In genomic region chr5:43066799-43067741, GRCh38 we compare ENCODE assay signal across 8 cellular contexts. TPM values are rescaled to one million over a fixed set of nuclear protein-coding genes. Genes with fewer than 3 reads are reported as not detected.
DNase-seq lines count a peak whose midpoint lies in the region; ATAC-seq, FAIRE-seq and TF ChIP-seq lines count a peak whose summit lies in the region.

No MANE protein-coding gene starts in this region.

- H3K27ac ChIP-seq in astrocyte (ENCODE audit: low read depth, low read length), result peak overlapping the region; percentile 97
- H3K27ac ChIP-seq in hepatocyte, result peak overlapping the region; percentile 100

- DNase-seq in GM12892 (ENCODE audit: insufficient read length) (peak; percentile 26), NCI-H1694 treated with DMSO at 0.1 percent for 48 hours (lab: John Stamatoyannopoulos, UW) (peak; percentile 93), T-helper 2 cell (peak; percentile 64 to 95 (median 81)), astrocyte (ENCODE audit: low read depth) (peak; percentile 88), hepatocyte (ENCODE audit: low spot score) (peak; percentile 91), retinal pigment epithelial cell (ENCODE audit: low read depth) (peak; percentile 78), KG1 (lab: John Stamatoyannopoulos, UW) (no peak)

- H3K4me3 ChIP-seq in astrocyte (ENCODE audit: insufficient read depth, low read depth, low read length) (peak overlapping the region; percentile 79), hepatocyte (peak overlapping the region; percentile 94), retinal pigment epithelial cell (ENCODE audit: low read length) (peak overlapping the region; percentile 68)

- H3K79me2 ChIP-seq in astrocyte (ENCODE audit: insufficient read depth, low read length) (peaks cover 80% of the 10 kb centered on the region), hepatocyte (peaks cover 61% of the 10 kb centered on the region)

- H3K4me1 Mint-ChIP-seq in astrocyte (ENCODE audit: low read depth, unreplicated experiment), result peaks cover 19% of the 10 kb centered on the region

- H3K4me3 Mint-ChIP-seq in astrocyte (ENCODE audit: unreplicated experiment), result peak overlapping the region; percentile 97

- TF ChIP-seq POLR2A in GM12892 (IDR thresholded peaks at IDR 0.05; ENCODE audit: low read depth, low read length), result peak; percentile 55; the same call in 1 of the 2 replicates

- H3K36me3 ChIP-seq in astrocyte (ENCODE audit: insufficient read depth, low read length) (peaks cover 12% of the 10 kb centered on the region), hepatocyte (replicated peaks; ENCODE audit: insufficient read depth, low read depth) (no peaks in the 10 kb centered on the region)

- peak; percentile 48 for ATAC-seq in HG02840 (IDR thresholded peaks at IDR 0.05; ENCODE audit: low FRiP score, unreplicated experiment)

- H3K9me3 ChIP-seq in astrocyte (ENCODE audit: insufficient read depth, low read depth, low read length) (no peaks in the 10 kb centered on the region), hepatocyte (ENCODE audit: low read depth) (no peaks in the 10 kb centered on the region)

- H3K4me1 ChIP-seq in astrocyte (ENCODE audit: insufficient read depth, low read length) (peaks cover 19% of the 10 kb centered on the region), hepatocyte (ENCODE audit: insufficient read depth) (peaks cover 17% of the 10 kb centered on the region)

- peak overlapping the region; percentile 98 for H3K27ac Mint-ChIP-seq in astrocyte (ENCODE audit: unreplicated experiment)

- FAIRE-seq in GM12892 (lab: Jason Lieb, UNC) (peak; percentile 80), astrocyte (lab: Jason Lieb, UNC) (no peak)

- no peaks in the 10 kb centered on the region for H3K27me3 Mint-ChIP-seq in astrocyte (ENCODE audit: low read depth, unreplicated experiment)

- peaks cover 10% of the 10 kb centered on the region for H3K36me3 Mint-ChIP-seq in astrocyte (ENCODE audit: low read depth, unreplicated experiment)

- peak overlapping the region; percentile 85 for H2AFZ ChIP-seq in astrocyte (ENCODE audit: low read depth, low read length)
- H2AFZ ChIP-seq in hepatocyte, result peak overlapping the region; percentile 91

- H3K9ac ChIP-seq in astrocyte (ENCODE audit: low read length), result peak overlapping the region; percentile 97

- H4K20me1 ChIP-seq in astrocyte (ENCODE audit: insufficient read depth, low read length) (no peaks in the 10 kb centered on the region), hepatocyte (ENCODE audit: insufficient read depth, poor library complexity, severe bottlenecking) (no peaks in the 10 kb centered on the region)

- no peak for TF ChIP-seq CTCF in astrocyte (IDR thresholded peaks at IDR 0.05; ENCODE audit: insufficient read depth, low read depth, low read length)
- TF ChIP-seq CTCF in hepatocyte (IDR thresholded peaks at IDR 0.05; ENCODE audit: poor library complexity), result no peak
- no peak for TF ChIP-seq CTCF in retinal pigment epithelial cell (conservative IDR thresholded peaks at IDR 0.05; ENCODE audit: low read depth, low read length)

- no peaks in the 10 kb centered on the region for H3K9me3 Mint-ChIP-seq in astrocyte (ENCODE audit: unreplicated experiment)

- peak overlapping the region; percentile 89 for H3K4me2 ChIP-seq in astrocyte (ENCODE audit: low read length)
- H3K4me2 ChIP-seq in hepatocyte, result peak overlapping the region; percentile 90

- no peaks in the 10 kb centered on the region for H3K9me2 ChIP-seq in hepatocyte (replicated peaks; ENCODE audit: insufficient read depth)

- WGBS in hepatocyte (ENCODE audit: low lambda C conversion rate, missing lambda C conversion rate), result 2% methylated on average over 45 of the region's 45 CpGs

- H3K27me3 ChIP-seq in astrocyte (ENCODE audit: insufficient read depth, low read length), result no peaks in the 10 kb centered on the region
- no peaks in the 10 kb centered on the region for H3K27me3 ChIP-seq in hepatocyte

RNA-seq across cellular contexts. Expression of gene ANXA2R, which starts 27.0 kb away (rescaled TPM):
- polyA plus RNA-seq in GM12892 (2012; ENCODE audit: missing spikeins), result 0.95 TPM
- total RNA-seq in astrocyte (0.50 and 0.77 TPM in 2 replicates), hepatocyte (0.93 and 4.4 TPM in 2 replicates)
- polyA plus RNA-seq in hepatocyte, result 3.2 and 4.5 TPM in 2 replicates

RNA-seq across cellular contexts. Expression of gene ZNF131, which starts 53.6 kb away (rescaled TPM):
- polyA plus RNA-seq in GM12892 (2012; ENCODE audit: missing spikeins), result 26.1 TPM
- total RNA-seq in astrocyte (25.7 and 28.7 TPM in 2 replicates), hepatocyte (27.9 and 44.7 TPM in 2 replicates)
- polyA plus RNA-seq in hepatocyte, result 23.1 and 27.1 TPM in 2 replicates
